16 cellular contexts compared by ENCODE assay signal in the genomic region with DNA sequence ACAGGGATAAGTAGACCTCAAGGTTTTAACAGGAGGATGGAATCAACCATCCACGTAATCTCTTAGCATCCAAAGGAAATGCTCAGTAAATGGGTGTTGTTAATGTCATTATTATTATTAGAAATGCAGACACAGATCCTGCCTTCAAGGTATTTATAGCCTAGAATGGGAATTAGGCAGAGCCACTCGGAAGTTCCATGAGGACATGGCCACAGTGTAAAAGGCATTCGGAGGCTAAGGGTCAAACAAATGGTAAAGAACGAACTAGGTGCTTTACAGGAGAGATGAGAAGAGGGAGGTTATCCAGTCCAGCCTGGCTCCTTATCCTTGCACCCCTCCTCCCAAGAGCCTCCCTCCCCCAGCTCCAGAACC.
DNase-seq lines count a peak whose midpoint lies in the region; ATAC-seq, FAIRE-seq and TF ChIP-seq lines count a peak whose summit lies in the region.
"Had no signal": no experiment of that assay in that cellular context is flagged by ENCODE, and none has a peak within 500 bp of the region (broad histone marks: within the 10 kb centered on the region; RNA-seq: fewer than 3 reads in every experiment).

No MANE protein-coding gene starts in this region.

- no peaks in the 10 kb centered on the region for H3K79me1 ChIP-seq in H1 (ENCODE audit: low read depth, low read length)

- H3K36me3 Mint-ChIP-seq in type B pancreatic cell: peaks cover 7% of the 10 kb centered on the region
- H3K36me3 Mint-ChIP-seq: CD14-positive monocyte had no signal

- no peak overlapping the region for H2AK5ac ChIP-seq in H1 (ENCODE audit: low read depth, low read length)

- no peak overlapping the region for H2BK5ac ChIP-seq in H1 (ENCODE audit: low read depth, low read length)

- H3K79me2 ChIP-seq in H1 (ENCODE audit: control insufficient read depth in 1 of 2, insufficient read depth in 2 of 2, low read length in 2 of 2) (no peaks in the 10 kb centered on the region), neural cell (replicated peaks; ENCODE audit: insufficient read depth, low read length) (peaks cover 5% of the 10 kb centered on the region)

- no peak overlapping the region for H3K4me3 ChIP-seq in H1 (ENCODE audit: extremely low read depth in 1 of 4, insufficient read depth in 2 of 4, low read depth in 3 of 4, low read length in 4 of 4)
- peak overlapping the region; percentile 48 for H3K4me3 ChIP-seq in neural cell (ENCODE audit: low read length)
- H3K4me3 ChIP-seq: GM23248, PC-9, SJCRH30 had no signal

- no peak overlapping the region for H2BK12ac ChIP-seq in H1 (ENCODE audit: low read depth, low read length)

- FAIRE-seq in H1 (lab: Jason Lieb, UNC): no peak
- FAIRE-seq in RCC 7860 (lab: Jason Lieb, UNC): no peak

- H3K27me3 ChIP-seq in H1 (replicated peaks in 1 of 4; ENCODE audit: control insufficient read depth in 3 of 4, extremely low read depth in 1 of 4, insufficient read depth in 3 of 4, low read length in 3 of 4) (no peaks in the 10 kb centered on the region), neural cell (ENCODE audit: insufficient read depth, low read depth, low read length) (no peaks in the 10 kb centered on the region)

- H2BK20ac ChIP-seq in H1 (ENCODE audit: low read length): no peak overlapping the region

- TF ChIP-seq EP300 in H1 (IDR thresholded peaks at IDR 0.05; ENCODE audit: borderline replicate concordance in 1 of 2, low read depth in 2 of 2, low read length in 2 of 2): no peak
- TF ChIP-seq EP300 in neural cell (conservative IDR thresholded peaks at IDR 0.05; ENCODE audit: poor library complexity, severe bottlenecking): no peak

- H3K4me2 ChIP-seq in H1 (ENCODE audit: insufficient read depth in 1 of 2, low read depth in 2 of 2, low read length in 2 of 2) (peak overlapping the region; percentile 29 to 45; a peak in 2 of 4 replicates), neural cell (ENCODE audit: low read length) (no peak overlapping the region)
- H3K4me2 ChIP-seq: PC-9 had no signal

- intact Hi-C loops in left ventricle myocardium superior (cut with micrococcal nuclease) (no loop called here), cardiac septum (cut with DNase I) (no loop called here)

- no peak overlapping the region for H4K8ac ChIP-seq in H1 (ENCODE audit: extremely low read depth, insufficient read depth, low read length)

- no peaks in the 10 kb centered on the region for H3K27me3 Mint-ChIP-seq in type B pancreatic cell

- 92% methylated on average over 4 of the region's 4 CpGs; no CpG with 5 or more reads in 1 of the 2 experiments for WGBS in H1 (ENCODE audit: extremely low coverage in 1 of 2, insufficient coverage in 1 of 2, insufficient read length in 1 of 2, insufficient replicate concordance in 2 of 2, low coverage in 1 of 2, low lambda C conversion rate in 2 of 2, missing lambda C conversion rate in 1 of 2), 2 experiments

- no peak overlapping the region for H3K4me3 Mint-ChIP-seq in type B pancreatic cell
- H3K4me3 Mint-ChIP-seq: CD14-positive monocyte had no signal

- TF ChIP-seq CTCF in H1 (IDR thresholded peaks at IDR 0.05; ENCODE audit: control extremely low read depth in 1 of 3, insufficient read depth in 1 of 3, low read depth in 1 of 3, low read length in 3 of 3) (no peak), neural cell (IDR thresholded peaks at IDR 0.05; ENCODE audit: poor library complexity, severe bottlenecking) (no peak), type B pancreatic cell (conservative IDR thresholded peaks at IDR 0.05) (no peak)

- peaks cover 2 to 15% (median 11%) of the 10 kb centered on the region in 4 experiments; a peak in 5 of 7 replicates for H3K4me1 ChIP-seq in H1 (replicated peaks in 1 of 4; ENCODE audit: control insufficient read depth in 3 of 4, insufficient read depth in 4 of 4, low read length in 3 of 4)

- no peak overlapping the region for H3K56ac ChIP-seq in H1 (replicated peaks; ENCODE audit: insufficient read length, low read depth, low read length)

- no peak overlapping the region for H3K23ac ChIP-seq in H1 (ENCODE audit: insufficient read length)

- no peak overlapping the region for H3K14ac ChIP-seq in H1 (ENCODE audit: insufficient read length)

- DNase-seq in left ventricle myocardium superior (no peak), cardiac septum (ENCODE audit: low spot score) (no peak), H1 (ENCODE audit: low read depth in 1 of 2, low spot score in 2 of 2) (no peak), type B pancreatic cell (ENCODE audit: extremely low spot score, unreplicated experiment) (no peak), MV-4-11 (lab: John Stamatoyannopoulos, UW) (no peak), RCC 7860 (ENCODE audit: low spot score) (no peak)
- DNase-seq: 8988T, DND-41, GM23248, KBM-7, NCI-H187, PC-9 had no signal

- ATAC-seq in left ventricle myocardium superior (peak; percentile 38), HG03432 (IDR thresholded peaks at IDR 0.05; ENCODE audit: unreplicated experiment) (no peak)

- no peak overlapping the region for H3K9ac ChIP-seq in H1 (replicated peaks in 1 of 4; ENCODE audit: extremely low read depth in 1 of 4, low read depth in 3 of 4, low read length in 3 of 4)
- H3K9ac ChIP-seq in neural cell (ENCODE audit: low read length): no peak overlapping the region
- H3K9ac ChIP-seq: GM23248 had no signal

- H4K5ac ChIP-seq in H1 (ENCODE audit: insufficient read length, low read depth, low read length): no peak overlapping the region

- H3K27ac ChIP-seq in H1 (ENCODE audit: low read depth, low read length): no peak overlapping the region
- peak overlapping the region; percentile 67 for H3K27ac ChIP-seq in neural cell (ENCODE audit: low read length)
- H3K27ac ChIP-seq: GM23248, PC-9, SJCRH30 had no signal

- no peaks in the 10 kb centered on the region for H3F3A ChIP-seq in neural cell (ENCODE audit: insufficient read depth, low read length, poor library complexity, severe bottlenecking)

- no peaks in the 10 kb centered on the region for H3K36me3 ChIP-seq in H1 (ENCODE audit: control insufficient read depth in 2 of 4, insufficient read depth in 4 of 4, low read length in 3 of 4)
- H3K36me3 ChIP-seq in neural cell (ENCODE audit: insufficient read depth, low read length): no peaks in the 10 kb centered on the region
- H3K36me3 ChIP-seq: SJCRH30 had no signal

- no peaks in the 10 kb centered on the region for H3K9me3 Mint-ChIP-seq in type B pancreatic cell
- H3K9me3 Mint-ChIP-seq: CD14-positive monocyte had no signal

- H3K18ac ChIP-seq in H1 (ENCODE audit: extremely low read depth, low read length): no peak overlapping the region; the same call in 1 of the 2 replicates

- no peaks in the 10 kb centered on the region for H3K23me2 ChIP-seq in H1 (ENCODE audit: low read depth, low read length)

- H3K27ac Mint-ChIP-seq in type B pancreatic cell: peak overlapping the region; percentile 50

- H2AFZ ChIP-seq in H1 (ENCODE audit: low read length) (no peak overlapping the region), neural cell (ENCODE audit: low read depth, low read length) (no peak overlapping the region)
- H2AFZ ChIP-seq: GM23248, PC-9 had no signal

- TF ChIP-seq POLR2A in H1 (IDR thresholded peaks at IDR 0.05; ENCODE audit: control extremely low read depth in 1 of 2, low read depth in 2 of 2, low read length in 2 of 2): no peak

- no peak overlapping the region for H2BK15ac ChIP-seq in H1 (ENCODE audit: low read length)

- no peak overlapping the region for H2BK120ac ChIP-seq in H1 (replicated peaks; ENCODE audit: low read depth, low read length)

- no peaks in the 10 kb centered on the region for H3K9me2 ChIP-seq in neural cell (ENCODE audit: insufficient read depth, low read length)

- H4K91ac ChIP-seq in H1 (replicated peaks; ENCODE audit: insufficient read length, low read length): no peak overlapping the region

- H3K4ac ChIP-seq in H1 (replicated peaks; ENCODE audit: insufficient read length, low read depth, low read length): no peak overlapping the region

- peaks cover 0 to 2% of the 10 kb centered on the region in 2 experiments for H4K20me1 ChIP-seq in H1 (replicated peaks in 1 of 2; ENCODE audit: control insufficient read depth in 1 of 2, insufficient read depth in 2 of 2, low read length in 2 of 2)
- H4K20me1 ChIP-seq in neural cell (ENCODE audit: insufficient read depth): no peaks in the 10 kb centered on the region

- TF ChIP-seq RAD21 in H1 (IDR thresholded peaks at IDR 0.05 in 1 of 2, conservative IDR thresholded peaks at IDR 0.05 in 1 of 2; ENCODE audit: low read depth in 2 of 2, low read length in 2 of 2) (no peak), neural cell (conservative IDR thresholded peaks at IDR 0.05) (no peak)

- POLR2A ChIA-PET in H1 (lab: Charles Lee; ENCODE audit: partially characterized antibody): no interaction called here

- CTCF ChIA-PET in H1 (lab: Charles Lee; ENCODE audit: partially characterized antibody): interaction anchor here (1.9 to 2.3 kb wide), 2 partner anchors 65 to 197 kb away, joined by 6 to 8 read pairs; a partner anchor contains a TSS

- H3K9me3 ChIP-seq in H1 (ENCODE audit: insufficient read depth in 2 of 2, low read depth in 1 of 2, low read length in 1 of 2) (no peaks in the 10 kb centered on the region), neural cell (ENCODE audit: low read length) (no peaks in the 10 kb centered on the region)
- H3K9me3 ChIP-seq: SJCRH30 had no signal

- H3K4me1 Mint-ChIP-seq in type B pancreatic cell (ENCODE audit: unreplicated experiment): peaks cover 64% of the 10 kb centered on the region

TF ChIP-seq in H1, 55 proteins besides CTCF, POLR2A, EP300 and RAD21 (continues in another document):
- TF ChIP-seq CHD1 (IDR thresholded peaks at IDR 0.05; ENCODE audit: low read depth, low read length) (no peak), BACH1 (IDR thresholded peaks at IDR 0.05; ENCODE audit: low read length) (no peak), POLR2AphosphoS5 (IDR thresholded peaks at IDR 0.05; ENCODE audit: low read depth, low read length) (no peak), BCL11A (IDR thresholded peaks at IDR 0.05; ENCODE audit: low read depth in 2 of 2, low read length in 2 of 2) (no peak), GABPA (IDR thresholded peaks at IDR 0.05; ENCODE audit: borderline replicate concordance, insufficient read depth, low read length) (no peak), EZH2 (IDR thresholded peaks at IDR 0.05; ENCODE audit: low read depth, low read length, severe bottlenecking) (no peak), TAF1 (IDR thresholded peaks at IDR 0.05; ENCODE audit: low read depth, low read length) (no peak)

TF ChIP-seq in neural cell, 6 proteins besides CTCF, POLR2A, EP300 and RAD21 (continues in another document):
- TF ChIP-seq MXI1 (conservative IDR thresholded peaks at IDR 0.05; ENCODE audit: poor library complexity, severe bottlenecking) (no peak), SMC3 (conservative IDR thresholded peaks at IDR 0.05; ENCODE audit: poor library complexity) (no peak)
